In the genomic region with DNA sequence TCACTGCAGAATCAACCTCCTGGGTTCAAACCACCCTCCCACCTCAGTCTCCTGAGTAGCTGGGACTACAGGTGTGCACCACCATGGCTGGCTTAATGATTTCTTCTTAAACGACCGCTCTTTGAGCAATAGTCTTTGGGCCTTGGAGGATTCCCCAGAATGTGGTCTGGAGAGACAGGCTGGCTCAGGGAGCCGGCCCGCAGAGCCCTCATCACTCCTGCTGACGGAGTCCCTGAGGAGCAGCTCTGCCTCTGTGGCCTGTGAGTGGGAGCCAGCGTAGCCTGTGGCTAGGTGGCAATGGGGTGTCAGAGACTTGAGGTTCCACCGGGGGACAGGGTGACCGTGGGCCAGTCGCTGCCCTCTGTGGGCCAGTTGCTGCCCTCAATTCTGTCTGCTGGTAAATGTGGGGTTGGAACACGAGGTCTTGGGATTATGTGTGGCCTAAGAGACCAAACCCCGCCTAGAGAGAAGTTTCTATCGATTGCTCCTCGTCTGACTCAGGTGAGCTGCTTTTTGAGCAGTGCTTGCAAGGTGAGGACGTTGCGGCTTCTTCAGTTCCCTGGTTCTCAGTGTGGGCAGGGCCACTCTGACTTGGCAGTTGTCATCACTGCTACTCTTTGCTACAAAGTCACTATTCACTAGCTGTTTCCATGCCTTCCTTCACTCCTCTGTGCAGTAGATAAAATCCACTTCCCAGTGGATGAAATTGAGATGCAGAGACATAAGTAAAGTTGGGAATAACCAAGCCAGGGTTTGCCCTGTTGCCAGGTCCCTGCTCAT, we compare ENCODE assay signal across 14 cellular contexts.
A peak's percentile ranks its signal among the peaks of the same experiment; 100 is the strongest.
DNase-seq lines count a peak whose midpoint lies in the region; ATAC-seq and TF ChIP-seq lines count a peak whose summit lies in the region.
"Had no signal": no experiment of that assay in that cellular context is flagged by ENCODE, and none has a peak within 500 bp of the region (broad histone marks: within the 10 kb centered on the region; RNA-seq: fewer than 3 reads in every experiment).

No MANE protein-coding gene starts in this region.

- H3K14ac ChIP-seq in trophoblast cell (ENCODE audit: low read length), result no peak overlapping the region

- no peak overlapping the region for H3K23ac ChIP-seq in trophoblast cell (ENCODE audit: low read length)

- no CpG with 5 or more reads among the region's 15 CpGs for WGBS in trophoblast cell (ENCODE audit: extremely low coverage, insufficient coverage, insufficient read length)
- WGBS in right cardiac atrium, result 85% methylated on average over 15 of the region's 15 CpGs
- WGBS in aorta, 2 donors, result 94 to 95% methylated on average over 15 of the region's 15 CpGs

- no peak overlapping the region for H3K27ac ChIP-seq in BLaER1
- no peak overlapping the region for H3K27ac ChIP-seq in PC-3 (ENCODE audit: low read length)
- H3K27ac ChIP-seq in trophoblast cell (ENCODE audit: low read depth, low read length), result no peak overlapping the region
- no peak overlapping the region for H3K27ac ChIP-seq in right cardiac atrium (ENCODE audit: low read length)
- H3K27ac ChIP-seq in aorta (ENCODE audit: low read depth in 1 of 2, low read length in 2 of 2), result no peak overlapping the region
- H3K27ac ChIP-seq: A549, GM23248 had no signal

- intact Hi-C loops in PC-3 (cut with micrococcal nuclease) (no loop called here), right cardiac atrium (cut with DNase I) (no loop called here), aorta (cut with DNase I) (no loop called here)

- H3F3A ChIP-seq in PC-3 (ENCODE audit: low read length, unreplicated experiment), result no peaks in the 10 kb centered on the region

- no peaks in the 10 kb centered on the region for H3K79me2 ChIP-seq in PC-3 (ENCODE audit: low read length)
- H3K79me2 ChIP-seq in trophoblast cell (ENCODE audit: control insufficient read depth, insufficient read depth, low read length, poor library complexity), result no peaks in the 10 kb centered on the region

- H3K27me3 ChIP-seq in BLaER1, result no peaks in the 10 kb centered on the region
- H3K27me3 ChIP-seq in PC-3 (ENCODE audit: low read length), result peaks cover 54% of the 10 kb centered on the region
- H3K27me3 ChIP-seq in endocrine pancreas (ENCODE audit: control insufficient read depth, insufficient read depth, low read length), result no peaks in the 10 kb centered on the region
- H3K27me3 ChIP-seq in trophoblast cell (ENCODE audit: insufficient read depth, low read length), result no peaks in the 10 kb centered on the region
- H3K27me3 ChIP-seq in right cardiac atrium (ENCODE audit: control insufficient read depth, insufficient read depth), result no peaks in the 10 kb centered on the region
- H3K27me3 ChIP-seq in aorta (ENCODE audit: control insufficient read depth in 1 of 2, insufficient read depth in 2 of 2, low read length in 1 of 2), result no peaks in the 10 kb centered on the region

- 0 out of 2 replicates have a peak overlapping the region, but pooled peaks have one; percentile 8 for H3K9ac ChIP-seq in BLaER1
- H3K9ac ChIP-seq in PC-3 (ENCODE audit: low read length), result no peak overlapping the region
- no peak overlapping the region for H3K9ac ChIP-seq in endocrine pancreas (ENCODE audit: control insufficient read depth, insufficient read depth, low read length)
- no peak overlapping the region for H3K9ac ChIP-seq in trophoblast cell (ENCODE audit: low read length)
- H3K9ac ChIP-seq: GM23248 had no signal

- H3K36me3 ChIP-seq in BLaER1 (no peaks in the 10 kb centered on the region), PC-3 (ENCODE audit: low read depth, low read length) (no peaks in the 10 kb centered on the region), endocrine pancreas (ENCODE audit: control insufficient read depth, insufficient read depth, low read length) (no peaks in the 10 kb centered on the region), trophoblast cell (ENCODE audit: control insufficient read depth in 1 of 2, insufficient read depth in 2 of 2, low read length in 2 of 2) (no peaks in the 10 kb centered on the region), aorta (ENCODE audit: control insufficient read depth in 1 of 2, insufficient read depth in 2 of 2, low read length in 1 of 2) (no peaks in the 10 kb centered on the region)

- no peak overlapping the region for H2BK12ac ChIP-seq in trophoblast cell (ENCODE audit: low read length)

- ATAC-seq in PC-3 (no peak), GM18870 (IDR thresholded peaks at IDR 0.05; ENCODE audit: unreplicated experiment) (no peak), right cardiac atrium (no peak), aorta (ENCODE audit: low FRiP score) (no peak)
- ATAC-seq: A549 had no signal

- H3K9me2 ChIP-seq in PC-3 (replicated peaks; ENCODE audit: low read length), result no peaks in the 10 kb centered on the region

- H2BK5ac ChIP-seq in trophoblast cell (ENCODE audit: low read depth, low read length, poor library complexity), result no peak overlapping the region

- CTCF ChIA-PET in PC-3 (lab: Charles Lee), result no interaction called here

- H2AK5ac ChIP-seq in trophoblast cell (ENCODE audit: low read length), result no peak overlapping the region

- H3K4me3 ChIP-seq in BLaER1, result no peak overlapping the region
- no peak overlapping the region for H3K4me3 ChIP-seq in PC-3 (ENCODE audit: low read length)
- peak overlapping the region; percentile 65 for H3K4me3 ChIP-seq in endocrine pancreas (ENCODE audit: control insufficient read depth, insufficient read depth, low read length)
- no peak overlapping the region for H3K4me3 ChIP-seq in trophoblast cell (ENCODE audit: low read depth, low read length)
- no peak overlapping the region for H3K4me3 ChIP-seq in right cardiac atrium (ENCODE audit: low read length)
- no peak overlapping the region for H3K4me3 ChIP-seq in aorta (ENCODE audit: low read length in 2 of 2)
- H3K4me3 ChIP-seq: A549, GM23248 had no signal

- TF ChIP-seq CTCF in PC-3 (conservative IDR thresholded peaks at IDR 0.05; ENCODE audit: low read depth, low read length), result no peak

- no peak overlapping the region for H4K8ac ChIP-seq in trophoblast cell (ENCODE audit: low read depth, low read length)

- H2BK120ac ChIP-seq in trophoblast cell (ENCODE audit: insufficient read depth, low read length, poor library complexity), result no peak overlapping the region

- H3K4me2 ChIP-seq in BLaER1 (peak overlapping the region; percentile 74), PC-3 (ENCODE audit: low read length) (peak overlapping the region; percentile 80), trophoblast cell (ENCODE audit: low read length) (no peak overlapping the region)
- H3K4me2 ChIP-seq: A549 had no signal

- no peak overlapping the region for H4K91ac ChIP-seq in trophoblast cell (ENCODE audit: low read depth, low read length)

- H4K12ac ChIP-seq in trophoblast cell (ENCODE audit: low read depth, low read length), result no peak overlapping the region

- H3K18ac ChIP-seq in trophoblast cell (ENCODE audit: low read length), result no peak overlapping the region

- BruUV-seq in PC-3 (replicated peaks; lab: Mats Ljungman, UMichigan), result no TSS peak

- H3K4ac ChIP-seq in trophoblast cell (ENCODE audit: low read depth, low read length), result no peak overlapping the region

- no peaks in the 10 kb centered on the region for H4K20me1 ChIP-seq in BLaER1
- no peaks in the 10 kb centered on the region for H4K20me1 ChIP-seq in PC-3 (ENCODE audit: low read length)

- POLR2A ChIA-PET in PC-3 (lab: Charles Lee; ENCODE audit: unreplicated experiment), result no interaction called here

- H3K4me1 ChIP-seq in BLaER1, result peaks cover 17% of the 10 kb centered on the region
- H3K4me1 ChIP-seq in PC-3 (ENCODE audit: insufficient read depth, low read length), result no peaks in the 10 kb centered on the region
- H3K4me1 ChIP-seq in endocrine pancreas (ENCODE audit: control insufficient read depth, insufficient read depth, low read length), result no peaks in the 10 kb centered on the region
- peaks cover 10 to 12% of the 10 kb centered on the region in 2 experiments for H3K4me1 ChIP-seq in trophoblast cell (ENCODE audit: control insufficient read depth in 1 of 2, insufficient read depth in 2 of 2, low read length in 2 of 2)
- H3K4me1 ChIP-seq in right cardiac atrium (ENCODE audit: control insufficient read depth, insufficient read depth, low read length), result no peaks in the 10 kb centered on the region
- no peaks in the 10 kb centered on the region for H3K4me1 ChIP-seq in aorta (ENCODE audit: control insufficient read depth in 1 of 2, insufficient read depth in 2 of 2, low read length in 2 of 2)
- H3K4me1 ChIP-seq: A549 had no signal

- H2AFZ ChIP-seq in PC-3 (ENCODE audit: low read length), result 0 out of 2 replicates have a peak overlapping the region, but pooled peaks have one; percentile 65
- no peak overlapping the region for H2AFZ ChIP-seq in trophoblast cell (ENCODE audit: insufficient read depth, low read length, poor library complexity)
- H2AFZ ChIP-seq: GM23248 had no signal

- no peaks in the 10 kb centered on the region for H3K9me3 ChIP-seq in BLaER1
- no peaks in the 10 kb centered on the region for H3K9me3 ChIP-seq in PC-3 (ENCODE audit: low read length)
- H3K9me3 ChIP-seq in endocrine pancreas (ENCODE audit: control insufficient read depth, low read length), result no peaks in the 10 kb centered on the region
- peaks cover 2% of the 10 kb centered on the region for H3K9me3 ChIP-seq in trophoblast cell (ENCODE audit: insufficient read depth, low read depth, low read length)
- H3K9me3 ChIP-seq in right cardiac atrium (ENCODE audit: control insufficient read depth, low read length), result no peaks in the 10 kb centered on the region
- H3K9me3 ChIP-seq in aorta (ENCODE audit: control insufficient read depth, low read length), result no peaks in the 10 kb centered on the region
- H3K9me3 ChIP-seq: A549 had no signal

- no peak for DNase-seq in PC-3
- peak; percentile 81 to 83 for DNase-seq in trophoblast cell
- no peak for DNase-seq in right cardiac atrium
- no peak for DNase-seq in DMS153 (lab: John Stamatoyannopoulos, UW)
- no peak for DNase-seq in aorta
- DNase-seq: CD4-positive, CD25-positive, alpha-beta regulatory T cell; EL; GM23248; H7; KG1 had no signal

- H3K79me1 ChIP-seq in trophoblast cell (ENCODE audit: low read length), result no peaks in the 10 kb centered on the region

Comparison
In these comparisons a context has a peak if more than half of its experiments do, and no peak if none do; other contexts are left out.
1. DNase-seq: peak in trophoblast cell (2 of 2); none in PC-3 (single experiment), right cardiac atrium (0 of 3), DMS153 (single experiment) and aorta (0 of 2).